29 cellular contexts compared by ENCODE assay signal in the genomic region with DNA sequence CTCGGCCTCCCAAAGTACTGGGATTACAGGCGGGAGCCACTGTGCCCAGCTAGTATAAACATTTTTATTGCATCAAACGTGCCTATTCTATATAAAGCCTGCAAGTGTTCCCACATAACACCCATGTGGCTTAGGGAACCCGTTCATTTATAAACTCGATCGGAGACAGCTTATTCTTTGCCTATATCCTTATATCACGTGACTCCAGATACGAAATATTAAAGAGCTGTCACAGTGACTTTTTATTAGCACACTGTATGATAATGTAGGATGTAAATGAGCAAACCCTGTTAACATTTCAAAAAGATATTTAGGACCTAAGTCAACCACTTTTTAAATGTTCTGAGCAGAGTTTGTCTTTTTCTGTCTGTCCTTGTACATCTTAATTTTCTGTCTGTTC.
"Had no signal": no experiment of that assay in that cellular context is flagged by ENCODE, and none has a peak within 500 bp of the region (broad histone marks: within the 10 kb centered on the region; RNA-seq: fewer than 3 reads in every experiment).

No MANE protein-coding gene starts in this region.

- H3K4me1 ChIP-seq: colonic mucosa, esophagus muscularis mucosa, esophagus squamous epithelium, foreskin keratinocyte, gastrocnemius medialis, gastroesophageal sphincter, heart left ventricle, heart right ventricle had no signal

- H3K79me2 ChIP-seq: hepatocyte had no signal

- H3K27me3 ChIP-seq: colonic mucosa, esophagus squamous epithelium, foreskin keratinocyte, gastrocnemius medialis, heart left ventricle, heart right ventricle, hepatocyte had no signal

- H3K9me3 ChIP-seq: colonic mucosa, esophagus muscularis mucosa, gastrocnemius medialis had no signal

- DNase-seq: colonic mucosa; cortex of kidney; dermis blood vessel endothelial cell; dorsolateral prefrontal cortex; effector CD4-positive, alpha-beta T cell; effector CD8-positive, alpha-beta T cell; effector memory CD4-positive, alpha-beta T cell; effector memory CD8-positive, alpha-beta T cell; endodermal cell; erythroblast; esophagus squamous epithelium; foreskin fibroblast; foreskin keratinocyte; foreskin melanocyte; gastrocnemius medialis; glutamatergic neuron; head of caudate nucleus; heart left ventricle; heart right ventricle had no signal

- H3K36me3 ChIP-seq: colonic mucosa, esophagus muscularis mucosa, esophagus squamous epithelium, gastrocnemius medialis, gastroesophageal sphincter, heart left ventricle, heart right ventricle had no signal

- H3K27ac Mint-ChIP-seq: dendritic cell treated with granulocyte-macrophage colony-stimulating factor and Interleukin-4, amounts not matched to agents 40 ng/mL and 50 ng/mL, for 4 days; effector memory CD8-positive, alpha-beta T cell; endodermal cell had no signal

- H3K4me3 ChIP-seq: colonic mucosa, coronary artery, dorsolateral prefrontal cortex, esophagus muscularis mucosa, esophagus squamous epithelium, gastrocnemius medialis, gastroesophageal sphincter, heart left ventricle, heart right ventricle, hepatocyte had no signal

- H3K27ac ChIP-seq: colonic mucosa, coronary artery, dorsolateral prefrontal cortex, epithelial cell of prostate, esophagus muscularis mucosa, esophagus squamous epithelium, foreskin keratinocyte, gastrocnemius medialis, gastroesophageal sphincter, heart left ventricle, heart right ventricle, hepatocyte had no signal

- H2AFZ ChIP-seq: hepatocyte had no signal

- H3K27me3 Mint-ChIP-seq: dendritic cell treated with granulocyte-macrophage colony-stimulating factor and Interleukin-4, amounts not matched to agents 40 ng/mL and 50 ng/mL, for 4 days; effector memory CD8-positive, alpha-beta T cell had no signal

- H3K4me2 ChIP-seq: hepatocyte had no signal

- FAIRE-seq: endometrium, endothelial cell of umbilical vein, frontal cortex had no signal

- ATAC-seq: effector memory CD8-positive, alpha-beta T cell; esophagus mucosa; foreskin keratinocyte; gastrocnemius medialis; gastroesophageal sphincter; heart left ventricle; heart right ventricle had no signal

- H3K4me3 Mint-ChIP-seq: dendritic cell treated with granulocyte-macrophage colony-stimulating factor and Interleukin-4, amounts not matched to agents 40 ng/mL and 50 ng/mL, for 4 days; effector memory CD8-positive, alpha-beta T cell; endodermal cell had no signal

- H3K4me1 Mint-ChIP-seq: endodermal cell had no signal
